ENCODE assay signal across 11 cellular contexts in genomic region chr6:155143610-155144106, GRCh38.
DNase-seq lines count a peak whose midpoint lies in the region; ATAC-seq, FAIRE-seq and TF ChIP-seq lines count a peak whose summit lies in the region.
"Had no signal": no experiment of that assay in that cellular context is flagged by ENCODE, and none has a peak within 500 bp of the region (broad histone marks: within the 10 kb centered on the region; RNA-seq: fewer than 3 reads in every experiment).

No MANE protein-coding gene starts in this region.

- no peaks in the 10 kb centered on the region for H3K79me1 ChIP-seq in mesendoderm (ENCODE audit: low read length)

- FAIRE-seq in pancreas (lab: Jason Lieb, UNC) = no peak

- H3K4me2 ChIP-seq in mesendoderm (ENCODE audit: low read length) = no peak overlapping the region

- peak overlapping the region; percentile 34 for H3K4me3 ChIP-seq in left ventricle myocardium inferior
- peak overlapping the region in 1 of 2 donors; percentile 2 for H3K4me3 ChIP-seq in right atrium auricular region
- peak overlapping the region; percentile 36 to 58 for H3K4me3 ChIP-seq in ascending aorta
- no peak overlapping the region for H3K4me3 ChIP-seq in mesendoderm (ENCODE audit: low read length)
- H3K4me3 ChIP-seq in aorta (ENCODE audit: low read length in 2 of 2) = peak overlapping the region; percentile 29 to 78
- peak overlapping the region in 1 of 2 donors; percentile 0 for H3K4me3 ChIP-seq in testis
- H3K4me3 ChIP-seq in pancreas = peak overlapping the region in 1 of 4 donors; percentile 17

- no peaks in the 10 kb centered on the region for H3K79me2 ChIP-seq in mesendoderm (ENCODE audit: control insufficient read depth, insufficient read depth, low read length)

- no peak for TF ChIP-seq CTCF in left ventricle myocardium inferior (IDR thresholded peaks at IDR 0.05; ENCODE audit: borderline replicate concordance)
- no peak for TF ChIP-seq CTCF in right atrium auricular region (IDR thresholded peaks at IDR 0.05)
- TF ChIP-seq CTCF in ascending aorta (IDR thresholded peaks at IDR 0.05) = no peak
- TF ChIP-seq CTCF in testis (IDR thresholded peaks at IDR 0.05) = no peak
- no peak for TF ChIP-seq CTCF in pancreas (IDR thresholded peaks at IDR 0.05)

- H3K27ac ChIP-seq in left ventricle myocardium inferior (replicated peaks) = no peak overlapping the region
- H3K27ac ChIP-seq in right atrium auricular region = peak overlapping the region in 1 of 2 donors; percentile 4
- peak overlapping the region; percentile 53 to 69 for H3K27ac ChIP-seq in ascending aorta
- H3K27ac ChIP-seq in mesendoderm (ENCODE audit: low read depth, low read length) = peak overlapping the region; percentile 67
- peak overlapping the region in 1 of 2 donors; percentile 69 for H3K27ac ChIP-seq in aorta (ENCODE audit: low read depth in 1 of 2, low read length in 2 of 2)
- peak overlapping the region in 1 of 2 donors; percentile 74 for H3K27ac ChIP-seq in testis
- no peak overlapping the region for H3K27ac ChIP-seq in pancreas

- H4K5ac ChIP-seq in mesendoderm (ENCODE audit: low read length) = no peak overlapping the region

- H3K18ac ChIP-seq in mesendoderm (ENCODE audit: low read length) = peak overlapping the region; percentile 82

- no peak for ATAC-seq in aorta (ENCODE audit: low FRiP score)
- no peak for ATAC-seq in HG03571 (IDR thresholded peaks at IDR 0.05; ENCODE audit: unreplicated experiment)
- ATAC-seq in pancreas = no peak

- no peak overlapping the region for H2BK15ac ChIP-seq in mesendoderm (replicated peaks; ENCODE audit: low read depth)

- H3K4ac ChIP-seq in mesendoderm (ENCODE audit: low read depth, low read length) = no peak overlapping the region

- H2BK5ac ChIP-seq in mesendoderm (ENCODE audit: low read length) = no peak overlapping the region

- TF ChIP-seq POLR2A in testis (IDR thresholded peaks at IDR 0.05) = no peak

- H3K27me3 ChIP-seq in left ventricle myocardium inferior (ENCODE audit: low read depth) (no peaks in the 10 kb centered on the region), right atrium auricular region (no peaks in the 10 kb centered on the region), ascending aorta (no peaks in the 10 kb centered on the region), mesendoderm (ENCODE audit: insufficient read depth, low read length, poor library complexity) (no peaks in the 10 kb centered on the region), aorta (ENCODE audit: control insufficient read depth in 1 of 2, insufficient read depth in 2 of 2, low read length in 1 of 2) (no peaks in the 10 kb centered on the region), testis (no peaks in the 10 kb centered on the region), pancreas (no peaks in the 10 kb centered on the region)

- no CpG with 5 or more reads among the region's 6 CpGs for WGBS in mesendoderm (ENCODE audit: extremely low coverage, insufficient coverage, low lambda C conversion rate)
- 39 to 48% methylated on average over 6 of the region's 6 CpGs for WGBS in aorta, 2 donors
- 72 to 77% methylated on average over 6 of the region's 6 CpGs for WGBS in testis, 2 donors
- 58 to 63% methylated on average over 6 of the region's 6 CpGs for WGBS in pancreas, 2 donors

- no peak for DNase-seq in left ventricle myocardium inferior
- no peak for DNase-seq in right atrium auricular region (ENCODE audit: low spot score)
- no peak for DNase-seq in ascending aorta (ENCODE audit: low spot score in 2 of 2)
- DNase-seq in mesendoderm = peak; percentile 60
- no peak for DNase-seq in aorta
- no peak for DNase-seq in testis
- DNase-seq in pancreas = no peak
- DNase-seq: Calu3, NCI-H2227 treated with DMSO at 0.1 percent for 48 hours, substantia nigra had no signal

- H3K56ac ChIP-seq in mesendoderm (ENCODE audit: low read length) = no peak overlapping the region

- no peak overlapping the region for H2AK5ac ChIP-seq in mesendoderm (ENCODE audit: low read length)

- H3K9me3 ChIP-seq in left ventricle myocardium inferior (replicated peaks) (no peaks in the 10 kb centered on the region), right atrium auricular region (no peaks in the 10 kb centered on the region), ascending aorta (no peaks in the 10 kb centered on the region), aorta (ENCODE audit: control insufficient read depth, low read length) (no peaks in the 10 kb centered on the region), testis (no peaks in the 10 kb centered on the region), pancreas (no peaks in the 10 kb centered on the region)

- H3K4me1 ChIP-seq in left ventricle myocardium inferior (peaks cover 21% of the 10 kb centered on the region), right atrium auricular region (peaks cover 0 to 18% of the 10 kb centered on the region in 2 donors), ascending aorta (peaks cover 2 to 10% of the 10 kb centered on the region in 2 donors), mesendoderm (ENCODE audit: control insufficient read depth, low read depth, low read length) (peaks cover 2% of the 10 kb centered on the region), aorta (ENCODE audit: control insufficient read depth in 1 of 2, insufficient read depth in 2 of 2, low read length in 2 of 2) (peaks cover 0 to 5% of the 10 kb centered on the region in 2 donors), testis (peaks cover 3% of the 10 kb centered on the region), pancreas (no peaks in the 10 kb centered on the region)

- peak overlapping the region; percentile 63 for H2BK120ac ChIP-seq in mesendoderm (ENCODE audit: low read depth, low read length)

- intact Hi-C loops in left ventricle myocardium inferior (cut with micrococcal nuclease) (no loop called here), ascending aorta (cut with DNase I) (loop anchor here (10.0 kb wide), 1 partner anchor 149 kb away; the partner anchor contains the start of gene TIAM2), aorta (cut with DNase I) (no loop called here), testis (cut with DNase I; ENCODE audit: low total_unique reads) (no loop called here), pancreas (cut with DNase I) (no loop called here)

- H4K8ac ChIP-seq in mesendoderm (ENCODE audit: low read depth, low read length) = no peak overlapping the region

- H3K9ac ChIP-seq in mesendoderm (ENCODE audit: low read length) = no peak overlapping the region

- H3K23ac ChIP-seq in mesendoderm (ENCODE audit: low read length) = no peak overlapping the region

- H3K36me3 ChIP-seq in left ventricle myocardium inferior (no peaks in the 10 kb centered on the region), right atrium auricular region (no peaks in the 10 kb centered on the region), ascending aorta (no peaks in the 10 kb centered on the region), mesendoderm (ENCODE audit: control insufficient read depth, insufficient read depth, low read length) (no peaks in the 10 kb centered on the region), aorta (ENCODE audit: control insufficient read depth in 1 of 2, insufficient read depth in 2 of 2, low read length in 1 of 2) (no peaks in the 10 kb centered on the region), testis (ENCODE audit: low read depth, missing control alignments) (no peaks in the 10 kb centered on the region), pancreas (no peaks in the 10 kb centered on the region)

Comparison
In these comparisons a context has a peak if more than half of its experiments do, and no peak if none do; other contexts are left out.
1. H3K27ac ChIP-seq: peak in ascending aorta (2 of 2) and mesendoderm (single experiment); none in left ventricle myocardium inferior (single experiment) and pancreas (0 of 4).